Comparison of ENCODE assay signal across 8 cellular contexts in the genomic region with DNA sequence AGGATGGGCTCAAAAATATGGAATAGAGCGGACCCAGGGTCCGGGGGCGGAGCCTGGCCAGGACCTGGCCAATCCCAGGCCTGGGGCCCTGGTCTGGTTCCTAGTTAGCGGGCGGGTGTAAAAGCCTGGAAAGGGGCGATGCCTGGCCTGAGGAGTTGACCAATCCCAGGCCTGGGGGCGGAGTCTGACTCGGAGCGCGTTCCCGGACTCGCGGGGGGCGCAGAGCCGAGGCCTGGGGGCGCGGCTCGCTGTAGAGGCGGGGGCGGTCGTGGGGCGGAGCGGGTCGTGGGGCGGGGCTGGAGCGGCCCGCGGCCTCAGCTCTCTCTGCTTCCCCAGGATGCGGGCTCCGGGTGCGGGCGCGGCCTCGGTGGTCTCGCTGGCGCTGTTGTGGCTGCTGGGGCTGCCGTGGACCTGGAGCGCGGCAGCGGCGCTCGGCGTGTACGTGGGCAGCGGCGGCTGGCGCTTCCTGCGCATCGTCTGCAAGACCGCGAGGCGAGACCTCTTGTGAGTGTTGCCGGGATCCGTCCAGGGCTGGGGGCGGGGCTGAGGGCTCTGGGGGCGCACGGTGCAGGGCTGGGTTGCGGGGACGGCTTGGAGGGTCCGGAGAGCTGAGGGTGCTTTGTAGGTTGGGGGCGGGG. TPM values are rescaled to one million over a fixed set of nuclear protein-coding genes. Genes with fewer than 3 reads are reported as not detected.
DNase-seq lines count a peak whose midpoint lies in the region; ATAC-seq and TF ChIP-seq lines count a peak whose summit lies in the region.

Gene SLC27A1 (plus strand): TSS at position 321 of the 638 bp plus-strand sequence. CDS start 17 bp downstream, at position 338.

- peak; percentile 52 to 58 for TF ChIP-seq EP300 in tibial nerve (IDR thresholded peaks at IDR 0.05)

- 0% methylated on average over 44 to 61 of the region's 61 CpGs for WGBS in heart right ventricle, 2 donors
- WGBS in tibial nerve, 2 donors = 0 to 1% methylated on average over 33 to 53 of the region's 61 CpGs

- peak in 1 of 2 donors; percentile 64 for TF ChIP-seq POLR2A in tibial nerve (IDR thresholded peaks at IDR 0.05)

- H3K27ac ChIP-seq in heart right ventricle (peak within 1 kb of the TSS; percentile 82 to 97 (median 96)), tibial nerve (peak within 1 kb of the TSS; percentile 85 to 97 (median 91))

- intact Hi-C loops in heart right ventricle (cut with DNase I) = loop anchor here in 1 of 10 donors (5.0 kb wide), 1 partner anchor 42 kb away; the partner anchor contains the start of gene PGLS

- H3K9me3 ChIP-seq in heart right ventricle = no peaks in the 10 kb centered on the region
- H3K9me3 ChIP-seq in tibial nerve = no peaks in the 10 kb centered on the region

- TF ChIP-seq CTCF in GM10266 (IDR thresholded peaks at IDR 0.05; ENCODE audit: control insufficient read depth, insufficient read depth, low read depth, missing control alignments) (no peak), heart right ventricle (IDR thresholded peaks at IDR 0.05) (peak in 1 of 9 donors; percentile 14), tibial nerve (IDR thresholded peaks at IDR 0.05) (no peak)

- H3K36me3 ChIP-seq in heart right ventricle (peaks cover 0 to 12% (median 0%) of the 10 kb centered on the region in 9 donors), tibial nerve (no peaks in the 10 kb centered on the region)

- H3K4me3 ChIP-seq in heart right ventricle = peak within 1 kb of the TSS; percentile 60 to 99 (median 82)
- peak within 1 kb of the TSS; percentile 65 to 88 (median 75) for H3K4me3 ChIP-seq in tibial nerve

- H3K4me1 ChIP-seq in heart right ventricle = peaks cover 10 to 54% (median 30%) of the 10 kb centered on the region in 9 donors
- H3K4me1 ChIP-seq in tibial nerve = peaks cover 0 to 69% (median 25%) of the 10 kb centered on the region in 4 donors

- no peaks in the 10 kb centered on the region for H3K27me3 ChIP-seq in heart right ventricle
- H3K27me3 ChIP-seq in tibial nerve = no peaks in the 10 kb centered on the region

- peak; percentile 79 for ATAC-seq in HG02623 (IDR thresholded peaks at IDR 0.05; ENCODE audit: unreplicated experiment)
- ATAC-seq in heart right ventricle = peak; percentile 88 to 93 (median 90)

- DNase-seq in GM10266 (ENCODE audit: extremely low spot score) (peak; percentile 94), NCI-H128 (lab: John Stamatoyannopoulos, UW; ENCODE audit: unreplicated experiment) (peak; percentile 94), SW 1271 (lab: John Stamatoyannopoulos, UW) (peak; percentile 94 to 98), amniotic stem cell (lab: John Stamatoyannopoulos, UW) (peak; percentile 98), heart right ventricle (peak; percentile 97 to 99), pons (ENCODE audit: low spot score) (peak; percentile 100), tibial nerve (ENCODE audit: low spot score in 2 of 2) (peak; percentile 98)

RNA-seq across cellular contexts. Expression of gene SLC27A1, which starts in this region (rescaled TPM):
- total RNA-seq in heart right ventricle (10 to 100 TPM; 37.1 to 64.5 (median 47.2) TPM), tibial nerve (10 to 100 TPM; 30.6 to 69.3 (median 55.9) TPM)
- 10 to 100 TPM; 16.0 to 78.3 TPM for polyA plus RNA-seq in heart right ventricle

Comparison
In these comparisons a context has a peak if more than half of its experiments do, and no peak if none do; other contexts are left out.
1. Peak in every context shown above with its lines: DNase-seq, ATAC-seq, H3K4me3 ChIP-seq and H3K27ac ChIP-seq.